15 cellular contexts compared by ENCODE assay signal in the genomic region with DNA sequence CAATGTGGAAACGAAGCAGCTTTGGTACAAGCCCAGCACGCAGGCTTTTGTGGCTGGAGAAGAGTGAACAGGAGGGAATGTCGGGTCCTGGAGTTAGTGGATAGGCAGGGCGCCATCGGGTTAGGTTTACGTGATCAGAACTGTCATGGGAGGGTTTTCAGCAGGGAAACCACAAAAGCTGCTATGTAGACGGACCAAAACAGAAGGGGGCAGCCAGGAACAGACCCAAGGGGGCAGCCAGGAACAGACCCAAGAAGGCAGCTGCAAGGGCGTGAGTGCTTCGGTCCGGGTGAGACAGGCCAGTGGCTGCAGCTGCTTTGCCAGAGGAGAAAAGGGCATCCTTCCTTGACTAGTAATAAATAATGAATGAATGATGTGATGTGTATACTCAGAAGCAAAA.
A peak's percentile ranks its signal among the peaks of the same experiment; 100 is the strongest.
DNase-seq lines count a peak whose midpoint lies in the region; ATAC-seq and TF ChIP-seq lines count a peak whose summit lies in the region.
"Had no signal": no experiment of that assay in that cellular context is flagged by ENCODE, and none has a peak within 500 bp of the region (broad histone marks: within the 10 kb centered on the region; RNA-seq: fewer than 3 reads in every experiment).

No MANE protein-coding gene starts in this region.

- H4K20me1 ChIP-seq in osteoblast (ENCODE audit: insufficient read depth, low read length): no peaks in the 10 kb centered on the region
- H4K20me1 ChIP-seq: BLaER1 had no signal

- no peaks in the 10 kb centered on the region for H3K9me3 Mint-ChIP-seq in activated naive CD8-positive, alpha-beta T cell (ENCODE audit: low read depth)
- no peaks in the 10 kb centered on the region for H3K9me3 Mint-ChIP-seq in activated naive CD8-positive, alpha-beta T cell treated with anti-CD3 and anti-CD28 coated beads, Interleukin-2, amount 50 U/mL, for 24 hours
- H3K9me3 Mint-ChIP-seq in glutamatergic neuron (ENCODE audit: unreplicated experiment): no peaks in the 10 kb centered on the region
- no peaks in the 10 kb centered on the region for H3K9me3 Mint-ChIP-seq in stimulated activated naive CD8-positive, alpha-beta T cell treated with anti-CD3 and anti-CD28 coated beads, Interleukin-15, amount 100 ng/mL, for 72 hours
- H3K9me3 Mint-ChIP-seq: CD8-positive, alpha-beta memory T cell had no signal

- no peaks in the 10 kb centered on the region for H3K4me1 Mint-ChIP-seq in activated naive CD8-positive, alpha-beta T cell (ENCODE audit: low read depth)
- H3K4me1 Mint-ChIP-seq in activated naive CD8-positive, alpha-beta T cell treated with anti-CD3 and anti-CD28 coated beads, Interleukin-2, amount 50 U/mL, for 24 hours: no peaks in the 10 kb centered on the region
- peaks cover 3% of the 10 kb centered on the region for H3K4me1 Mint-ChIP-seq in glutamatergic neuron (ENCODE audit: low read depth, unreplicated experiment)
- H3K4me1 Mint-ChIP-seq in stimulated activated naive CD8-positive, alpha-beta T cell treated with anti-CD3 and anti-CD28 coated beads, Interleukin-15, amount 100 ng/mL, for 72 hours: no peaks in the 10 kb centered on the region
- H3K4me1 Mint-ChIP-seq: CD8-positive, alpha-beta memory T cell had no signal

- H3K4me3 ChIP-seq in osteoblast (ENCODE audit: insufficient read depth, low read length) (no peak overlapping the region), heart right ventricle (no peak overlapping the region)
- H3K4me3 ChIP-seq: BLaER1, GM23248 had no signal

- H3K27me3 ChIP-seq in osteoblast (ENCODE audit: insufficient read depth, low read length) (no peaks in the 10 kb centered on the region), heart right ventricle (no peaks in the 10 kb centered on the region)
- H3K27me3 ChIP-seq: BLaER1 had no signal

- H3K36me3 ChIP-seq in osteoblast (ENCODE audit: insufficient read depth, low read length) (peaks cover 51% of the 10 kb centered on the region), heart right ventricle (peaks cover 0 to 100% (median 63%) of the 10 kb centered on the region in 9 donors)

- no peaks in the 10 kb centered on the region for H3K79me2 ChIP-seq in osteoblast (ENCODE audit: insufficient read depth, low read length)

- H3K27me3 Mint-ChIP-seq in activated naive CD8-positive, alpha-beta T cell: no peaks in the 10 kb centered on the region
- no peaks in the 10 kb centered on the region for H3K27me3 Mint-ChIP-seq in activated naive CD8-positive, alpha-beta T cell treated with anti-CD3 and anti-CD28 coated beads, Interleukin-2, amount 50 U/mL, for 24 hours
- H3K27me3 Mint-ChIP-seq in glutamatergic neuron (ENCODE audit: unreplicated experiment): no peaks in the 10 kb centered on the region
- H3K27me3 Mint-ChIP-seq in stimulated activated naive CD8-positive, alpha-beta T cell treated with anti-CD3 and anti-CD28 coated beads, Interleukin-15, amount 100 ng/mL, for 72 hours: no peaks in the 10 kb centered on the region
- H3K27me3 Mint-ChIP-seq: CD8-positive, alpha-beta memory T cell had no signal

- H3K4me3 Mint-ChIP-seq in activated naive CD8-positive, alpha-beta T cell: no peak overlapping the region
- H3K4me3 Mint-ChIP-seq in activated naive CD8-positive, alpha-beta T cell treated with anti-CD3 and anti-CD28 coated beads, Interleukin-2, amount 50 U/mL, for 24 hours: no peak overlapping the region
- no peak overlapping the region for H3K4me3 Mint-ChIP-seq in glutamatergic neuron (ENCODE audit: unreplicated experiment)
- H3K4me3 Mint-ChIP-seq in stimulated activated naive CD8-positive, alpha-beta T cell treated with anti-CD3 and anti-CD28 coated beads, Interleukin-15, amount 100 ng/mL, for 72 hours: no peak overlapping the region
- H3K4me3 Mint-ChIP-seq: CD8-positive, alpha-beta memory T cell had no signal

- no peak overlapping the region for H3K4me2 ChIP-seq in osteoblast (ENCODE audit: insufficient read depth, low read length)
- H3K4me2 ChIP-seq: BLaER1 had no signal

- no peak overlapping the region for H2AFZ ChIP-seq in osteoblast (ENCODE audit: low read length)
- H2AFZ ChIP-seq: GM23248 had no signal

- no peaks in the 10 kb centered on the region for H3K9me3 ChIP-seq in osteoblast (ENCODE audit: low read depth, low read length)
- H3K9me3 ChIP-seq in heart right ventricle: no peaks in the 10 kb centered on the region
- H3K9me3 ChIP-seq: BLaER1 had no signal

- peaks cover 18% of the 10 kb centered on the region for H3K36me3 Mint-ChIP-seq in activated naive CD8-positive, alpha-beta T cell
- peaks cover 18% of the 10 kb centered on the region for H3K36me3 Mint-ChIP-seq in activated naive CD8-positive, alpha-beta T cell treated with anti-CD3 and anti-CD28 coated beads, Interleukin-2, amount 50 U/mL, for 24 hours (ENCODE audit: low read depth)
- peaks cover 6% of the 10 kb centered on the region for H3K36me3 Mint-ChIP-seq in glutamatergic neuron (ENCODE audit: unreplicated experiment)

- H3K27ac ChIP-seq in osteoblast (ENCODE audit: low read depth, low read length) (no peak overlapping the region), temporal lobe (ENCODE audit: low read depth, low read length) (peak overlapping the region; percentile 87), heart right ventricle (no peak overlapping the region)
- H3K27ac ChIP-seq: 22Rv1, BLaER1, GM23248 had no signal

- H3K27ac Mint-ChIP-seq in activated naive CD8-positive, alpha-beta T cell: peak overlapping the region; percentile 16
- no peak overlapping the region for H3K27ac Mint-ChIP-seq in activated naive CD8-positive, alpha-beta T cell treated with anti-CD3 and anti-CD28 coated beads, Interleukin-2, amount 50 U/mL, for 24 hours
- H3K27ac Mint-ChIP-seq in glutamatergic neuron (ENCODE audit: unreplicated experiment): peak overlapping the region; percentile 26
- no peak overlapping the region for H3K27ac Mint-ChIP-seq in stimulated activated naive CD8-positive, alpha-beta T cell treated with anti-CD3 and anti-CD28 coated beads, Interleukin-15, amount 100 ng/mL, for 72 hours
- H3K27ac Mint-ChIP-seq: CD8-positive, alpha-beta memory T cell had no signal

- intact Hi-C loops in heart right ventricle (cut with DNase I): no loop called here

- no peak for ATAC-seq in activated naive CD8-positive, alpha-beta T cell treated with anti-CD3 and anti-CD28 coated beads, Interleukin-2, amount 50 U/mL, for 24 hours
- ATAC-seq in heart right ventricle: no peak
- no peak for ATAC-seq in stimulated activated naive CD8-positive, alpha-beta T cell treated with anti-CD3 and anti-CD28 coated beads, Interleukin-15, amount 100 ng/mL, for 72 hours
- ATAC-seq: HCT116 had no signal

- TF ChIP-seq CTCF in glutamatergic neuron (IDR thresholded peaks at IDR 0.05; ENCODE audit: partially characterized antibody, unreplicated experiment): no peak
- TF ChIP-seq CTCF in osteoblast (IDR thresholded peaks at IDR 0.05; ENCODE audit: extremely low read depth, low read depth, low read length): no peak
- TF ChIP-seq CTCF in heart right ventricle (IDR thresholded peaks at IDR 0.05): no peak

- H3K4me1 ChIP-seq in osteoblast (ENCODE audit: insufficient read depth, low read length) (no peaks in the 10 kb centered on the region), heart right ventricle (no peaks in the 10 kb centered on the region)
- H3K4me1 ChIP-seq: BLaER1 had no signal

- DNase-seq in activated naive CD8-positive, alpha-beta T cell treated with anti-CD3 and anti-CD28 coated beads, Interleukin-2, amount 50 U/mL, for 24 hours: no peak
- no peak for DNase-seq in glutamatergic neuron
- peak; percentile 15 for DNase-seq in osteoblast (ENCODE audit: insufficient read length, low spot score, missing footprints)
- no peak for DNase-seq in NCI-H82 (lab: John Stamatoyannopoulos, UW)
- no peak for DNase-seq in heart right ventricle
- DNase-seq in stimulated activated naive CD8-positive, alpha-beta T cell treated with anti-CD3 and anti-CD28 coated beads, Interleukin-15, amount 100 ng/mL, for 72 hours: no peak
- DNase-seq: CD8-positive, alpha-beta memory T cell; DMS53; GF-D8; GM23248 had no signal

- 87 to 90% methylated on average over 10 of the region's 10 CpGs for WGBS in heart right ventricle, 2 donors

Comparison
In these comparisons a context has a peak if more than half of its experiments do, and no peak if none do; other contexts are left out.
1. H3K27ac Mint-ChIP-seq: peak in activated naive CD8-positive, alpha-beta T cell (single experiment) and glutamatergic neuron (single experiment); none in activated naive CD8-positive, alpha-beta T cell treated with anti-CD3 and anti-CD28 coated beads, Interleukin-2, amount 50 U/mL, for 24 hours (single experiment) and stimulated activated naive CD8-positive, alpha-beta T cell treated with anti-CD3 and anti-CD28 coated beads, Interleukin-15, amount 100 ng/mL, for 72 hours (0 of 2).